ENCODE assay signal across 30 cellular contexts in genomic region chr7:1908823-1909420, GRCh38.
"Had no signal": no experiment of that assay in that cellular context is flagged by ENCODE, and none has a peak within 500 bp of the region (broad histone marks: within the 10 kb centered on the region; RNA-seq: fewer than 3 reads in every experiment).

No MANE protein-coding gene starts in this region.

- H3K36me3 ChIP-seq: colonic mucosa, gastrocnemius medialis, ovary, suprapubic skin, transverse colon, upper lobe of right lung, uterus had no signal

- H3K9me3 ChIP-seq: colonic mucosa, gastrocnemius medialis, mucosa of descending colon, ovary, psoas muscle, suprapubic skin, transverse colon, upper lobe of right lung, uterus had no signal

- H3K36me3 Mint-ChIP-seq: mesothelial cell of epicardium; natural killer cell treated with Interleukin-12 subunit alpha and Interleukin-12 subunit beta and Interleukin-15 and Interleukin-18, amount 100 ng/mL, for 72 hours had no signal

- H3K27ac ChIP-seq: colonic mucosa, epithelial cell of prostate, gastrocnemius medialis, ovary, psoas muscle, suprapubic skin, transverse colon, upper lobe of right lung, uterus had no signal

- H3K4me3 Mint-ChIP-seq: dendritic cell treated with granulocyte-macrophage colony-stimulating factor and Interleukin-4, amounts not matched to agents 40 ng/mL and 50 ng/mL, for 4 days; endodermal cell; mesothelial cell of epicardium; natural killer cell treated with Interleukin-12 subunit alpha and Interleukin-12 subunit beta and Interleukin-15 and Interleukin-18, amount 100 ng/mL, for 72 hours; stimulated activated naive CD8-positive, alpha-beta T cell treated with anti-CD3 and anti-CD28 coated beads, Interleukin-15, amount 100 ng/mL, for 72 hours had no signal

- H3K4me2 ChIP-seq: smooth muscle cell had no signal

- H3K27ac Mint-ChIP-seq: dendritic cell treated with granulocyte-macrophage colony-stimulating factor and Interleukin-4, amounts not matched to agents 40 ng/mL and 50 ng/mL, for 4 days; endodermal cell; mesothelial cell of epicardium; natural killer cell treated with Interleukin-12 subunit alpha and Interleukin-12 subunit beta and Interleukin-15 and Interleukin-18, amount 100 ng/mL, for 72 hours had no signal

- DNase-seq: colonic mucosa; effector CD8-positive, alpha-beta T cell; endodermal cell; foreskin fibroblast; gastrocnemius medialis; head of caudate nucleus; left colon; mesenchymal stem cell; naive B cell; occipital lobe; ovary; stimulated activated CD4-positive, alpha-beta T cell treated with anti-CD3 and anti-CD28 coated beads, Interleukin-12 subunit alpha, Interleukin-12 subunit beta, amount 100 ng/mL, for 4 hours; stimulated activated CD4-positive, alpha-beta T cell treated with anti-CD3 and anti-CD28 coated beads, Interleukin-1b, Interleukin-23, amount 100 ng/mL, for 48 hours; stimulated activated CD4-positive, alpha-beta T cell treated with anti-CD3 and anti-CD28 coated beads, Interleukin-4, amount 100 ng/mL, for 1 hour; stimulated activated CD8-positive, alpha-beta memory T cell treated with anti-CD3 and anti-CD28 coated beads, Interleukin-4, amount 100 ng/mL, for 48 hours; stimulated activated naive CD4-positive, alpha-beta T cell; stimulated activated naive CD8-positive, alpha-beta T cell treated with anti-CD3 and anti-CD28 coated beads, Interleukin-15, amount 100 ng/mL, for 72 hours; transverse colon; upper lobe of right lung; uterus had no signal

- H3K4me1 ChIP-seq: colonic mucosa, gastrocnemius medialis, psoas muscle, upper lobe of right lung had no signal

- H3K27me3 Mint-ChIP-seq: dendritic cell treated with granulocyte-macrophage colony-stimulating factor and Interleukin-4, amounts not matched to agents 40 ng/mL and 50 ng/mL, for 4 days; naive B cell; natural killer cell treated with Interleukin-12 subunit alpha and Interleukin-12 subunit beta and Interleukin-15 and Interleukin-18, amount 100 ng/mL, for 72 hours; stimulated activated naive CD8-positive, alpha-beta T cell treated with anti-CD3 and anti-CD28 coated beads, Interleukin-15, amount 100 ng/mL, for 72 hours had no signal

- H3K4me3 ChIP-seq: colonic mucosa, gastrocnemius medialis, mucosa of descending colon, ovary, psoas muscle, smooth muscle cell, suprapubic skin, transverse colon, upper lobe of right lung, uterus had no signal

- H3K27me3 ChIP-seq: colonic mucosa, gastrocnemius medialis, ovary, suprapubic skin, transverse colon, upper lobe of right lung, uterus had no signal

- ATAC-seq: esophagus mucosa; gastrocnemius medialis; left colon; mucosa of descending colon; natural killer cell treated with Interleukin-12 subunit alpha and Interleukin-12 subunit beta and Interleukin-15 and Interleukin-18, amount 100 ng/mL, for 72 hours; psoas muscle; sciatic nerve; stimulated activated naive CD8-positive, alpha-beta T cell treated with anti-CD3 and anti-CD28 coated beads, Interleukin-15, amount 100 ng/mL, for 72 hours; upper lobe of right lung had no signal

- H3K9me3 Mint-ChIP-seq: dendritic cell treated with granulocyte-macrophage colony-stimulating factor and Interleukin-4, amounts not matched to agents 40 ng/mL and 50 ng/mL, for 4 days; endodermal cell; mesothelial cell of epicardium; naive B cell; natural killer cell treated with Interleukin-12 subunit alpha and Interleukin-12 subunit beta and Interleukin-15 and Interleukin-18, amount 100 ng/mL, for 72 hours; stimulated activated naive CD8-positive, alpha-beta T cell treated with anti-CD3 and anti-CD28 coated beads, Interleukin-15, amount 100 ng/mL, for 72 hours had no signal

- H3K4me1 Mint-ChIP-seq: endodermal cell had no signal
